In the genomic region with DNA sequence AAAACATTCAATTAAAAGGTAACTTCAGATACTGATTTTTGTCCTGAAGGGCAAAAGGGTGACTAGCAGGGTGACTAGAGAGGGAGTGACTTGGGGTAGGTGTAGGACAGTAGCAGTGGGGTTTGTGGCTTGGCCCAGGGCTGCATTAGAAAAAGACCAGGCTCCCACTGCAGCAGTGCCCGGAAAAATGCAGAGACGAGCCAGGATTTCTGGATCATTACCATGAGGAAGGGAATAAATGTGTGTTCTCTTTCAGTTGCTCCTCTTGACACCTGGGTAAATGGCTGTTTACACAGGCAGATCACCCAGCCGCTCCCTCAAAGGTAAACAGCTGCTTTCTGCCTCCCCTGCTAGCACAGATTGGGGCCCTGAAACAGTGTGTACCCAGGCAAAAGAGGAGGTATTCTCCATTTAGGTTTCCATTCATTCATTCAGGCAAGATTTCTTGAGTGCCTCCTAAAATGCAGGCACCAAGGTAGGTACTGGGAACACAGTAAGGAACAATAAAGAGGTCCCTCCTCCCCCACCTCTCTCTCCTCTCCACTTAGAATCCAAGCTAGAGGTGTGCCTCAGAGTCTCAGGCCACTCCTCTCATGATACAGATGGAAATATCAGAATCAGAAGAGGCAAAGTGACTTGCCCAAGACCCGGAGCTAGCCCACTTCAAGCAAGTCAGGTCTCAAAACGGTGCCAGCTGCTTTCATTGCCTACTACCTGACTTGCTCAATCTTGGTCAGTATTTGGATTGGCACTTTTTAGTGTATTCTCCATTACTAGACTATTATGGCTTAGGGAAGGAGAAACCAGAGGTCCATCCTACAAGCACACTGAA, we compare ENCODE assay signal across 1 cellular context.
TF ChIP-seq lines count a peak whose summit lies in the region.

No MANE protein-coding gene starts in this region.

TF ChIP-seq in HepG2, 621 proteins besides CTCF, POLR2A, EP300 and RAD21 (continued from another document and continues in another):
- TF ChIP-seq, protein P1, sequence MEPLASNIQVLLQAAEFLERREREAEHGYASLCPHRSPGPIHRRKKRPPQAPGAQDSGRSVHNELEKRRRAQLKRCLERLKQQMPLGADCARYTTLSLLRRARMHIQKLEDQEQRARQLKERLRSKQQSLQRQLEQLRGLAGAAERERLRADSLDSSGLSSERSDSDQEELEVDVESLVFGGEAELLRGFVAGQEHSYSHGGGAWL (CRISPR knock-in tag; IDR thresholded peaks at IDR 0.05), result no peak
- TF ChIP-seq KDM5A (IDR thresholded peaks at IDR 0.05; ENCODE audit: borderline replicate concordance, low read length), result no peak
- TF ChIP-seq ZNF773 (CRISPR knock-in tag; IDR thresholded peaks at IDR 0.05; ENCODE audit: borderline replicate concordance), result peak; percentile 58; the same call in 1 of the 2 replicates
- TF ChIP-seq TGIF2 (CRISPR knock-in tag; IDR thresholded peaks at IDR 0.05), result peak; percentile 78; the same call in 1 of the 2 replicates
- TF ChIP-seq, protein P2, sequence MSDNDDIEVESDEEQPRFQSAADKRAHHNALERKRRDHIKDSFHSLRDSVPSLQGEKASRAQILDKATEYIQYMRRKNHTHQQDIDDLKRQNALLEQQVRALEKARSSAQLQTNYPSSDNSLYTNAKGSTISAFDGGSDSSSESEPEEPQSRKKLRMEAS (IDR thresholded peaks at IDR 0.05), result no peak
- TF ChIP-seq ZNF543 (CRISPR knock-in tag; IDR thresholded peaks at IDR 0.05), result 0 out of 2 replicates have a peak, but pooled peaks have one; percentile 77
- 0 out of 2 replicates have a peak, but pooled peaks have one; percentile 53 for TF ChIP-seq SSRP1 (CRISPR knock-in tag; IDR thresholded peaks at IDR 0.05)
- TF ChIP-seq HDAC1 (CRISPR knock-in tag; IDR thresholded peaks at IDR 0.05), result peak; percentile 48; the same call in 1 of the 2 replicates
- peak; percentile 86 for TF ChIP-seq ZMYM4 (CRISPR knock-in tag; IDR thresholded peaks at IDR 0.05)
- TF ChIP-seq, protein P3, sequence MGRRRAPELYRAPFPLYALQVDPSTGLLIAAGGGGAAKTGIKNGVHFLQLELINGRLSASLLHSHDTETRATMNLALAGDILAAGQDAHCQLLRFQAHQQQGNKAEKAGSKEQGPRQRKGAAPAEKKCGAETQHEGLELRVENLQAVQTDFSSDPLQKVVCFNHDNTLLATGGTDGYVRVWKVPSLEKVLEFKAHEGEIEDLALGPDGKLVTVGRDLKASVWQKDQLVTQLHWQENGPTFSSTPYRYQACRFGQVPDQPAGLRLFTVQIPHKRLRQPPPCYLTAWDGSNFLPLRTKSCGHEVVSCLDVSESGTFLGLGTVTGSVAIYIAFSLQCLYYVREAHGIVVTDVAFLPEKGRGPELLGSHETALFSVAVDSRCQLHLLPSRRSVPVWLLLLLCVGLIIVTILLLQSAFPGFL (CRISPR knock-in tag; IDR thresholded peaks at IDR 0.05), result no peak
- TF ChIP-seq ZNF749 (CRISPR knock-in tag; IDR thresholded peaks at IDR 0.05; ENCODE audit: borderline replicate concordance), result peak; percentile 71; the same call in 1 of the 2 replicates
- TF ChIP-seq GFI1 (CRISPR knock-in tag; IDR thresholded peaks at IDR 0.05; ENCODE audit: borderline replicate concordance), result peak; percentile 93
- TF ChIP-seq, protein P4, sequence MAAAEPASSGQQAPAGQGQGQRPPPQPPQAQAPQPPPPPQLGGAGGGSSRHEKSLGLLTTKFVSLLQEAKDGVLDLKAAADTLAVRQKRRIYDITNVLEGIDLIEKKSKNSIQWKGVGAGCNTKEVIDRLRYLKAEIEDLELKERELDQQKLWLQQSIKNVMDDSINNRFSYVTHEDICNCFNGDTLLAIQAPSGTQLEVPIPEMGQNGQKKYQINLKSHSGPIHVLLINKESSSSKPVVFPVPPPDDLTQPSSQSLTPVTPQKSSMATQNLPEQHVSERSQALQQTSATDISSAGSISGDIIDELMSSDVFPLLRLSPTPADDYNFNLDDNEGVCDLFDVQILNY (CRISPR knock-in tag; conservative IDR thresholded peaks at IDR 0.05), result no peak
- TF ChIP-seq ZNF230 (CRISPR knock-in tag; IDR thresholded peaks at IDR 0.05), result no peak
- TF ChIP-seq, protein P5, sequence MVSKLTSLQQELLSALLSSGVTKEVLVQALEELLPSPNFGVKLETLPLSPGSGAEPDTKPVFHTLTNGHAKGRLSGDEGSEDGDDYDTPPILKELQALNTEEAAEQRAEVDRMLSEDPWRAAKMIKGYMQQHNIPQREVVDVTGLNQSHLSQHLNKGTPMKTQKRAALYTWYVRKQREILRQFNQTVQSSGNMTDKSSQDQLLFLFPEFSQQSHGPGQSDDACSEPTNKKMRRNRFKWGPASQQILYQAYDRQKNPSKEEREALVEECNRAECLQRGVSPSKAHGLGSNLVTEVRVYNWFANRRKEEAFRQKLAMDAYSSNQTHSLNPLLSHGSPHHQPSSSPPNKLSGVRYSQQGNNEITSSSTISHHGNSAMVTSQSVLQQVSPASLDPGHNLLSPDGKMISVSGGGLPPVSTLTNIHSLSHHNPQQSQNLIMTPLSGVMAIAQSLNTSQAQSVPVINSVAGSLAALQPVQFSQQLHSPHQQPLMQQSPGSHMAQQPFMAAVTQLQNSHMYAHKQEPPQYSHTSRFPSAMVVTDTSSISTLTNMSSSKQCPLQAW (CRISPR knock-in tag; IDR thresholded peaks at IDR 0.05), result peak; percentile 97
- TF ChIP-seq GLI4 (CRISPR knock-in tag; IDR thresholded peaks at IDR 0.05; ENCODE audit: borderline replicate concordance), result 0 out of 2 replicates have a peak, but pooled peaks have one; percentile 65
- no peak for TF ChIP-seq TBP (CRISPR knock-in tag; IDR thresholded peaks at IDR 0.05)
- TF ChIP-seq FOXA3 (CRISPR knock-in tag; IDR thresholded peaks at IDR 0.05), result peak; percentile 99
- TF ChIP-seq, protein P6, sequence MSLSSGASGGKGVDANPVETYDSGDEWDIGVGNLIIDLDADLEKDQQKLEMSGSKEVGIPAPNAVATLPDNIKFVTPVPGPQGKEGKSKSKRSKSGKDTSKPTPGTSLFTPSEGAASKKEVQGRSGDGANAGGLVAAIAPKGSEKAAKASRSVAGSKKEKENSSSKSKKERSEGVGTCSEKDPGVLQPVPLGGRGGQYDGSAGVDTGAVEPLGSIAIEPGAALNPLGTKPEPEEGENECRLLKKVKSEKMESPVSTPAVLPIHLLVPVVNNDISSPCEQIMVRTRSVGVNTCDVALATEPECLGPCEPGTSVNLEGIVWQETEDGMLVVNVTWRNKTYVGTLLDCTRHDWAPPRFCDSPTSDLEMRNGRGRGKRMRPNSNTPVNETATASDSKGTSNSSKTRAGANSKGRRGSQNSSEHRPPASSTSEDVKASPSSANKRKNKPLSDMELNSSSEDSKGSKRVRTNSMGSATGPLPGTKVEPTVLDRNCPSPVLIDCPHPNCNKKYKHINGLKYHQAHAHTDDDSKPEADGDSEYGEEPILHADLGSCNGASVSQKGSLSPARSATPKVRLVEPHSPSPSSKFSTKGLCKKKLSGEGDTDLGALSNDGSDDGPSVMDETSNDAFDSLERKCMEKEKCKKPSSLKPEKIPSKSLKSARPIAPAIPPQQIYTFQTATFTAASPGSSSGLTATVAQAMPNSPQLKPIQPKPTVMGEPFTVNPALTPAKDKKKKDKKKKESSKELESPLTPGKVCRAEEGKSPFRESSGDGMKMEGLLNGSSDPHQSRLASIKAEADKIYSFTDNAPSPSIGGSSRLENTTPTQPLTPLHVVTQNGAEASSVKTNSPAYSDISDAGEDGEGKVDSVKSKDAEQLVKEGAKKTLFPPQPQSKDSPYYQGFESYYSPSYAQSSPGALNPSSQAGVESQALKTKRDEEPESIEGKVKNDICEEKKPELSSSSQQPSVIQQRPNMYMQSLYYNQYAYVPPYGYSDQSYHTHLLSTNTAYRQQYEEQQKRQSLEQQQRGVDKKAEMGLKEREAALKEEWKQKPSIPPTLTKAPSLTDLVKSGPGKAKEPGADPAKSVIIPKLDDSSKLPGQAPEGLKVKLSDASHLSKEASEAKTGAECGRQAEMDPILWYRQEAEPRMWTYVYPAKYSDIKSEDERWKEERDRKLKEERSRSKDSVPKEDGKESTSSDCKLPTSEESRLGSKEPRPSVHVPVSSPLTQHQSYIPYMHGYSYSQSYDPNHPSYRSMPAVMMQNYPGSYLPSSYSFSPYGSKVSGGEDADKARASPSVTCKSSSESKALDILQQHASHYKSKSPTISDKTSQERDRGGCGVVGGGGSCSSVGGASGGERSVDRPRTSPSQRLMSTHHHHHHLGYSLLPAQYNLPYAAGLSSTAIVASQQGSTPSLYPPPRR (CRISPR knock-in tag; IDR thresholded peaks at IDR 0.05; ENCODE audit: borderline replicate concordance), result peak; percentile 94
- no peak for TF ChIP-seq CBX2 (IDR thresholded peaks at IDR 0.05; ENCODE audit: low read depth, low read length)
- TF ChIP-seq CBX2 (CRISPR knock-in tag; IDR thresholded peaks at IDR 0.05; ENCODE audit: low read depth), result no peak
- TF ChIP-seq ZNF746 (CRISPR knock-in tag; IDR thresholded peaks at IDR 0.05), result 0 out of 2 replicates have a peak, but pooled peaks have one; percentile 57
- TF ChIP-seq ZNF510 (CRISPR knock-in tag; IDR thresholded peaks at IDR 0.05; ENCODE audit: low read depth), result peak; percentile 78; the same call in 1 of the 2 replicates
- TF ChIP-seq MTF2 (CRISPR knock-in tag; IDR thresholded peaks at IDR 0.05; ENCODE audit: borderline replicate concordance), result no peak
- TF ChIP-seq, protein P7, sequence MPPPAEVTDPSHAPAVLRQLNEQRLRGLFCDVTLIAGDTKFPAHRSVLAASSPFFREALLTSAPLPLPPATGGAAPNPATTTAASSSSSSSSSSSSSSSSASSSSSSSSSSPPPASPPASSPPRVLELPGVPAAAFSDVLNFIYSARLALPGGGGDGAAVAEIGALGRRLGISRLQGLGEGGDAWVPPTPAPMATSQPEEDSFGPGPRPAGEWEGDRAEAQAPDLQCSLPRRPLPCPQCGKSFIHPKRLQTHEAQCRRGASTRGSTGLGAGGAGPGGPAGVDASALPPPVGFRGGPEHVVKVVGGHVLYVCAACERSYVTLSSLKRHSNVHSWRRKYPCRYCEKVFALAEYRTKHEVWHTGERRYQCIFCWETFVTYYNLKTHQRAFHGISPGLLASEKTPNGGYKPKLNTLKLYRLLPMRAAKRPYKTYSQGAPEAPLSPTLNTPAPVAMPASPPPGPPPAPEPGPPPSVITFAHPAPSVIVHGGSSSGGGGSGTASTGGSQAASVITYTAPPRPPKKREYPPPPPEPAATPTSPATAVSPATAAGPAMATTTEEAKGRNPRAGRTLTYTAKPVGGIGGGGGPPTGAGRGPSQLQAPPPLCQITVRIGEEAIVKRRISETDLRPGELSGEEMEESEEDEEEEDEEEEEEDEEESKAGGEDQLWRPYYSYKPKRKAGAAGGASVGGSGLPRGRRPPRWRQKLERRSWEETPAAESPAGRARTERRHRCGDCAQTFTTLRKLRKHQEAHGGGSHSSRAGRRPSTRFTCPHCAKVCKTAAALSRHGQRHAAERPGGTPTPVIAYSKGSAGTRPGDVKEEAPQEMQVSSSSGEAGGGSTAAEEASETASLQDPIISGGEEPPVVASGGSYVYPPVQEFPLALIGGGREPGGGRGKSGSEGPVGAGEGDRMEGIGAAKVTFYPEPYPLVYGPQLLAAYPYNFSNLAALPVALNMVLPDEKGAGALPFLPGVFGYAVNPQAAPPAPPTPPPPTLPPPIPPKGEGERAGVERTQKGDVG (CRISPR knock-in tag; IDR thresholded peaks at IDR 0.05; ENCODE audit: borderline replicate concordance), result no peak
- peak; percentile 89 for TF ChIP-seq ELF3 (CRISPR knock-in tag; IDR thresholded peaks at IDR 0.05)
- TF ChIP-seq PPARG (CRISPR knock-in tag; conservative IDR thresholded peaks at IDR 0.05), result no peak; the same call in 1 of the 2 replicates
- TF ChIP-seq, protein P8, sequence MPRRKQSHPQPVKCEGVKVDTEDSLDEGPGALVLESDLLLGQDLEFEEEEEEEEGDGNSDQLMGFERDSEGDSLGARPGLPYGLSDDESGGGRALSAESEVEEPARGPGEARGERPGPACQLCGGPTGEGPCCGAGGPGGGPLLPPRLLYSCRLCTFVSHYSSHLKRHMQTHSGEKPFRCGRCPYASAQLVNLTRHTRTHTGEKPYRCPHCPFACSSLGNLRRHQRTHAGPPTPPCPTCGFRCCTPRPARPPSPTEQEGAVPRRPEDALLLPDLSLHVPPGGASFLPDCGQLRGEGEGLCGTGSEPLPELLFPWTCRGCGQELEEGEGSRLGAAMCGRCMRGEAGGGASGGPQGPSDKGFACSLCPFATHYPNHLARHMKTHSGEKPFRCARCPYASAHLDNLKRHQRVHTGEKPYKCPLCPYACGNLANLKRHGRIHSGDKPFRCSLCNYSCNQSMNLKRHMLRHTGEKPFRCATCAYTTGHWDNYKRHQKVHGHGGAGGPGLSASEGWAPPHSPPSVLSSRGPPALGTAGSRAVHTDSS (CRISPR knock-in tag; conservative IDR thresholded peaks at IDR 0.05), result no peak
- no peak for TF ChIP-seq MTA3 (CRISPR knock-in tag; IDR thresholded peaks at IDR 0.05)
- TF ChIP-seq, protein P9, sequence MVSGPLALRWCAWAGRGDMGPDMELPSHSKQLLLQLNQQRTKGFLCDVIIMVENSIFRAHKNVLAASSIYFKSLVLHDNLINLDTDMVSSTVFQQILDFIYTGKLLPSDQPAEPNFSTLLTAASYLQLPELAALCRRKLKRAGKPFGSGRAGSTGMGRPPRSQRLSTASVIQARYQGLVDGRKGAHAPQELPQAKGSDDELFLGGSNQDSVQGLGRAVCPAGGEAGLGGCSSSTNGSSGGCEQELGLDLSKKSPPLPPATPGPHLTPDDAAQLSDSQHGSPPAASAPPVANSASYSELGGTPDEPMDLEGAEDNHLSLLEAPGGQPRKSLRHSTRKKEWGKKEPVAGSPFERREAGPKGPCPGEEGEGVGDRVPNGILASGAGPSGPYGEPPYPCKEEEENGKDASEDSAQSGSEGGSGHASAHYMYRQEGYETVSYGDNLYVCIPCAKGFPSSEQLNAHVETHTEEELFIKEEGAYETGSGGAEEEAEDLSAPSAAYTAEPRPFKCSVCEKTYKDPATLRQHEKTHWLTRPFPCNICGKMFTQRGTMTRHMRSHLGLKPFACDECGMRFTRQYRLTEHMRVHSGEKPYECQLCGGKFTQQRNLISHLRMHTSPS (CRISPR knock-in tag; IDR thresholded peaks at IDR 0.05; ENCODE audit: low read depth), result 0 out of 2 replicates have a peak, but pooled peaks have one; percentile 33
- no peak for TF ChIP-seq ZNF713 (CRISPR knock-in tag; IDR thresholded peaks at IDR 0.05)
- no peak for TF ChIP-seq SOX6 (IDR thresholded peaks at IDR 0.05)
- peak; percentile 89 for TF ChIP-seq SOX6 (CRISPR knock-in tag; IDR thresholded peaks at IDR 0.05)
- TF ChIP-seq ZNF431 (CRISPR knock-in tag; IDR thresholded peaks at IDR 0.05; ENCODE audit: borderline replicate concordance, low read depth), result no peak
- no peak for TF ChIP-seq MBNL3 (CRISPR knock-in tag; conservative IDR thresholded peaks at IDR 0.05)
- TF ChIP-seq ARID2 (CRISPR knock-in tag; IDR thresholded peaks at IDR 0.05; ENCODE audit: borderline replicate concordance), result no peak
- TF ChIP-seq, protein P10, sequence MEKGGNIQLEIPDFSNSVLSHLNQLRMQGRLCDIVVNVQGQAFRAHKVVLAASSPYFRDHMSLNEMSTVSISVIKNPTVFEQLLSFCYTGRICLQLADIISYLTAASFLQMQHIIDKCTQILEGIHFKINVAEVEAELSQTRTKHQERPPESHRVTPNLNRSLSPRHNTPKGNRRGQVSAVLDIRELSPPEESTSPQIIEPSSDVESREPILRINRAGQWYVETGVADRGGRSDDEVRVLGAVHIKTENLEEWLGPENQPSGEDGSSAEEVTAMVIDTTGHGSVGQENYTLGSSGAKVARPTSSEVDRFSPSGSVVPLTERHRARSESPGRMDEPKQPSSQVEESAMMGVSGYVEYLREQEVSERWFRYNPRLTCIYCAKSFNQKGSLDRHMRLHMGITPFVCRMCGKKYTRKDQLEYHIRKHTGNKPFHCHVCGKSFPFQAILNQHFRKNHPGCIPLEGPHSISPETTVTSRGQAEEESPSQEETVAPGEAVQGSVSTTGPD (CRISPR knock-in tag; IDR thresholded peaks at IDR 0.05), result 0 out of 2 replicates have a peak, but pooled peaks have one; percentile 18
- TF ChIP-seq ZNF781 (CRISPR knock-in tag; IDR thresholded peaks at IDR 0.05; ENCODE audit: borderline replicate concordance, not compliant biosample characterization), result no peak
